ENCODE assay signal across 31 cellular contexts in the genomic region with DNA sequence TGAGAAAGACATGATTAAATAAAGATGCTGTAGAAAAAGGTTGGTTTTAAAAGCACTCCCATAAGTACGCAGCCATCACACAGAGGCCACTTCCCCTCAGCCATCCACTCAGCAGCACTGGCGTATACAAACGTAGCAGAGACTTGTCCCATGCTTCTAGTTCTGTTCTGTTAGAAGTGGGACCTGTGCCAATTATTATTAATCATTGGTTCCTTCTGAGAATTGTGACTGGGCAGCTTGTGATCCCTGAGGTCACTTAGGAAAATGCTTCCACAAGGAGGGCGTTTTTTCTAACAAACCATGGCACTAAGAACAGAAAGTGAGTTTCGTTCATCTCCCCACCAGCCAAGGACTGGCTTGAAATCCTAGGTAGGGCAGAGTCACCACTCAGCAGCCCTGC. TPM values are rescaled to one million over a fixed set of nuclear protein-coding genes. Genes with fewer than 3 reads are reported as not detected.
DNase-seq lines count a peak whose midpoint lies in the region; ATAC-seq and TF ChIP-seq lines count a peak whose summit lies in the region.
"Had no signal": no experiment of that assay in that cellular context is flagged by ENCODE, and none has a peak within 500 bp of the region (broad histone marks: within the 10 kb centered on the region; RNA-seq: fewer than 3 reads in every experiment).

No MANE protein-coding gene starts in this region.

- peaks cover 19% of the 10 kb centered on the region for H3K36me3 ChIP-seq in brain microvascular endothelial cell (replicated peaks)

- H3K27ac ChIP-seq in brain microvascular endothelial cell = no peak overlapping the region
- H3K27ac ChIP-seq: ascending aorta, BLaER1, psoas muscle had no signal

- DNase-seq in EL (peak; percentile 19), brain microvascular endothelial cell (peak; percentile 12), fibroblast of mammary gland (ENCODE audit: low read depth) (peak; percentile 80), omental fat pad (ENCODE audit: low spot score) (no peak), GM10266 (ENCODE audit: extremely low spot score) (no peak)
- DNase-seq in stimulated activated CD4-positive, alpha-beta T cell treated with anti-CD3 and anti-CD28 coated beads, Interleukin-4, amount 100 ng/mL, for 1 hour = no peak
- DNase-seq: ACHN; activated gamma-delta T cell; activated naive CD8-positive, alpha-beta T cell treated with anti-CD3 and anti-CD28 coated beads for 36 hours; activated T-cell treated with anti-CD3 and anti-CD28 coated beads, Interleukin-2, amount 50 U/mL, for 4 hours; DMS153; mucosa of descending colon; MV-4-11; natural killer cell; NCI-H1436; NCI-H2081; NCI-H2227 treated with DMSO at 0.1 percent for 48 hours; NCI-H526; occipital lobe; PC-3; psoas muscle; SK-N-SH; stimulated activated CD4-positive, alpha-beta T cell treated with anti-CD3 and anti-CD28 coated beads, Interleukin-15, amount 100 ng/mL, for 24 hours; substantia nigra had no signal

- H3K4me3 ChIP-seq in brain microvascular endothelial cell (ENCODE audit: low read depth, low read length) (no peak overlapping the region), fibroblast of mammary gland (ENCODE audit: control insufficient read depth, low read depth, low read length) (no peak overlapping the region)
- H3K4me3 ChIP-seq: ascending aorta, BLaER1, lung, mucosa of descending colon, psoas muscle had no signal

- no peaks in the 10 kb centered on the region for H3K27me3 ChIP-seq in brain microvascular endothelial cell (replicated peaks)
- H3K27me3 ChIP-seq: ascending aorta, BLaER1 had no signal

- in situ Hi-C loops in brain microvascular endothelial cell (cut with HindIII; ENCODE audit: low pct_ligation_motif_present, low sequenced_read_pairs) = no loop called here

- no peak for TF ChIP-seq CTCF in brain microvascular endothelial cell (IDR thresholded peaks at IDR 0.05; ENCODE audit: low read depth, low read length, missing control alignments)
- TF ChIP-seq CTCF in fibroblast of mammary gland (conservative IDR thresholded peaks at IDR 0.05; ENCODE audit: control insufficient read depth, insufficient read depth, low read depth, low read length) = no peak
- TF ChIP-seq CTCF in omental fat pad (IDR thresholded peaks at IDR 0.05) = no peak
- no peak for TF ChIP-seq CTCF in GM10266 (IDR thresholded peaks at IDR 0.05; ENCODE audit: control insufficient read depth, insufficient read depth, low read depth, missing control alignments)

- ATAC-seq in omental fat pad (ENCODE audit: low FRiP score) (peak; percentile 13), HG03095 (IDR thresholded peaks at IDR 0.05; ENCODE audit: unreplicated experiment) (no peak), HG02973 (IDR thresholded peaks at IDR 0.05; ENCODE audit: unreplicated experiment) (no peak)
- ATAC-seq: activated T-cell treated with anti-CD3 and anti-CD28 coated beads, Interleukin-2, amount 50 U/mL, for 4 hours; mucosa of descending colon; natural killer cell; PC-3; Right ventricle myocardium inferior; stimulated activated effector memory CD8-positive, alpha-beta T cell treated with anti-CD3 and anti-CD28 coated beads, Interleukin-12 subunit alpha, Interleukin-12 subunit beta, amount 100 ng/mL, for 72 hours had no signal

RNA-seq across cellular contexts. Expression of gene FAM120B, which starts 53.9 kb away (rescaled TPM):
- 10 to 100 TPM; 16.8 to 35.0 (median 22.2) TPM for total RNA-seq in omental fat pad

Comparison
In these comparisons a context has a peak if more than half of its experiments do, and no peak if none do; other contexts are left out.
1. DNase-seq: peak in EL (single experiment), brain microvascular endothelial cell (single experiment) and fibroblast of mammary gland (single experiment); none in omental fat pad (single experiment), stimulated activated CD4-positive, alpha-beta T cell treated with anti-CD3 and anti-CD28 coated beads, Interleukin-4, amount 100 ng/mL, for 1 hour (single experiment) and GM10266 (single experiment).